ENCODE assay signal across 14 cellular contexts in genomic region chr7:1885465-1886226, GRCh38.
"Had no signal": no experiment of that assay in that cellular context is flagged by ENCODE, and none has a peak within 500 bp of the region (broad histone marks: within the 10 kb centered on the region; RNA-seq: fewer than 3 reads in every experiment).

No MANE protein-coding gene starts in this region.

- H3K27me3 Mint-ChIP-seq: activated CD4-positive, alpha-beta memory T cell treated with anti-CD3 and anti-CD28 coated beads for 36 hours; activated naive CD8-positive, alpha-beta T cell treated with anti-CD3 and anti-CD28 coated beads, Interleukin-2, amount 10 ng/mL, durations not matched to agents 7 days and 5 days had no signal

- H3K9ac ChIP-seq: parathyroid adenoma had no signal

- H3K4me3 ChIP-seq: breast epithelium, skin epidermis had no signal

- H3K4me3 Mint-ChIP-seq: activated CD4-positive, alpha-beta memory T cell treated with anti-CD3 and anti-CD28 coated beads for 36 hours; activated naive CD8-positive, alpha-beta T cell treated with anti-CD3 and anti-CD28 coated beads, Interleukin-2, amount 10 ng/mL, durations not matched to agents 7 days and 5 days; neural crest cell had no signal

- H2AFZ ChIP-seq: parathyroid adenoma had no signal

- H3K27ac ChIP-seq: breast epithelium, parathyroid adenoma had no signal

- H3K79me2 ChIP-seq: parathyroid adenoma had no signal

- H3K36me3 ChIP-seq: breast epithelium had no signal

- H3K9me3 Mint-ChIP-seq: neural crest cell had no signal

- H3K9me3 ChIP-seq: breast epithelium had no signal

- H3K27ac Mint-ChIP-seq: activated CD4-positive, alpha-beta memory T cell treated with anti-CD3 and anti-CD28 coated beads for 36 hours; activated naive CD8-positive, alpha-beta T cell treated with anti-CD3 and anti-CD28 coated beads, Interleukin-2, amount 10 ng/mL, durations not matched to agents 7 days and 5 days had no signal

- DNase-seq: activated CD4-positive, alpha-beta memory T cell treated with anti-CD3 and anti-CD28 coated beads for 36 hours; activated gamma-delta T cell; activated naive CD8-positive, alpha-beta T cell treated with anti-CD3 and anti-CD28 coated beads, Interleukin-2, amount 10 ng/mL, durations not matched to agents 7 days and 5 days; activated T-cell treated with anti-CD3 and anti-CD28 coated beads, Interleukin-2, amount 50 U/mL, for 48 hours; aorta; islet precursor cell; trophoblast cell had no signal

- FAIRE-seq: colon, endothelial cell of umbilical vein, frontal cortex had no signal

- H3K27me3 ChIP-seq: breast epithelium had no signal

- H3K4me1 ChIP-seq: breast epithelium, parathyroid adenoma had no signal
